13 cellular contexts compared by ENCODE assay signal in the genomic region with DNA sequence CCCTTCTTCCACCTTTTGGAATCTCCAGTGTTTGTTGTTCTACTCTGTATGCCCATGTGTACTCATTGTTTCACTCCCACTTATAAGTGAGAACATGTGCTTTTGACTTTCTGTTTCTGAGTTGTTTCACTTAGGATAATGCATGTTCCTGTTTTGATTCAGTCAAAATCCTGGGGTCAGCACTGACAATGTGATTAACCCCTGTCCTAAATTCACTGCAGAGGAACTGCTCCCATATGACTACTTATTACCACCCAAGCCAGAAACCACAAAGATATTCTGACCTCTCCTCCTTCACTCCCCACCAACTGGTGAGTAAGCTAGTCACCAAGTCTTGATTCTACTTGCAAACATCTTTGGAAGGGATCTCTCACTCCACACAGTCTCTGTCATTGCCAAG.
DNase-seq lines count a peak whose midpoint lies in the region; ATAC-seq and TF ChIP-seq lines count a peak whose summit lies in the region.
"Had no signal": no experiment of that assay in that cellular context is flagged by ENCODE, and none has a peak within 500 bp of the region (broad histone marks: within the 10 kb centered on the region; RNA-seq: fewer than 3 reads in every experiment).

No MANE protein-coding gene starts in this region.

- ATAC-seq in left lung (peak; percentile 66), HG03521 (IDR thresholded peaks at IDR 0.05; ENCODE audit: unreplicated experiment) (no peak)
- ATAC-seq: activated CD4-positive, CD25-positive, alpha-beta regulatory T cell treated with anti-CD3 and anti-CD28 coated beads, Interleukin-2, amount 50 U/mL, for 24 hours; left ventricle myocardium superior had no signal

- H3K36me3 ChIP-seq in mammary epithelial cell (ENCODE audit: insufficient read depth, low read length) (no peaks in the 10 kb centered on the region), left lung (no peaks in the 10 kb centered on the region)
- H3K36me3 ChIP-seq: spleen had no signal

- TF ChIP-seq CTCF in mammary epithelial cell (conservative IDR thresholded peaks at IDR 0.05 in 1 of 2, IDR thresholded peaks at IDR 0.05 in 1 of 2; ENCODE audit: extremely low read depth in 1 of 2, insufficient read depth in 1 of 2, low read depth in 1 of 2, low read length in 2 of 2), result no peak
- TF ChIP-seq CTCF in left lung (IDR thresholded peaks at IDR 0.05), result no peak

- H2AFZ ChIP-seq in mammary epithelial cell (ENCODE audit: low read depth, low read length), result no peak overlapping the region

- CTCF ChIA-PET in mammary epithelial cell (lab: Charles Lee; ENCODE audit: low non-redundant PET), result no interaction called here

- DNase-seq in A172 (ENCODE audit: low spot score), result peak; percentile 65
- DNase-seq in HT1080 (ENCODE audit: low read depth), result peak; percentile 74
- DNase-seq in mammary epithelial cell, result peak; percentile 73
- no peak for DNase-seq in left lung
- no peak for DNase-seq in dermis blood vessel endothelial cell
- no peak for DNase-seq in HPDE6-E6E7 (ENCODE audit: extremely low spot score)
- DNase-seq in SIG-M5 treated with dmso at 0.1 percent for 504 hours (lab: John Stamatoyannopoulos, UW; ENCODE audit: unreplicated experiment), result no peak
- DNase-seq: left ventricle myocardium superior, NCI-H1105 treated with DMSO at 0.1 percent for 48 hours, NCI-H2227 treated with DMSO at 0.1 percent for 48 hours, spleen had no signal

- no peaks in the 10 kb centered on the region for H3K27me3 ChIP-seq in mammary epithelial cell (ENCODE audit: insufficient read depth, low read length)
- no peaks in the 10 kb centered on the region for H3K27me3 ChIP-seq in left lung
- H3K27me3 ChIP-seq: spleen had no signal

- H3K4me3 ChIP-seq in mammary epithelial cell (replicated peaks in 1 of 3; ENCODE audit: insufficient read depth in 1 of 3, low read depth in 2 of 3, low read length in 3 of 3), result no peak overlapping the region
- no peak overlapping the region for H3K4me3 ChIP-seq in left lung
- H3K4me3 ChIP-seq: spleen had no signal

- no peak overlapping the region for H3K9ac ChIP-seq in mammary epithelial cell (ENCODE audit: insufficient read depth, low read length)

- H3K4me2 ChIP-seq in mammary epithelial cell (ENCODE audit: insufficient read depth, low read depth, low read length), result no peak overlapping the region

- no peaks in the 10 kb centered on the region for H3K79me2 ChIP-seq in mammary epithelial cell (ENCODE audit: insufficient read depth, low read length)

- dilution Hi-C loops in mammary epithelial cell (cut with HindIII; ENCODE audit: low sequenced_read_pairs), result no loop called here

- in situ Hi-C loops in mammary epithelial cell (cut with MboI; ENCODE audit: low sequenced_read_pairs in 2 of 2), result no loop called here

- BruUV-seq in mammary epithelial cell (replicated peaks; lab: Mats Ljungman, UMichigan), result no TSS peak

- peaks cover 21% of the 10 kb centered on the region for H3K9me3 ChIP-seq in mammary epithelial cell (replicated peaks; ENCODE audit: insufficient read depth, low read length)
- H3K9me3 ChIP-seq in left lung, result peaks cover 0 to 16% of the 10 kb centered on the region in 2 donors

- H4K20me1 ChIP-seq in mammary epithelial cell (ENCODE audit: insufficient read depth, low read length), result no peaks in the 10 kb centered on the region

- H3K4me1 ChIP-seq in mammary epithelial cell (ENCODE audit: insufficient read depth, low read length) (peaks cover 7% of the 10 kb centered on the region), left lung (no peaks in the 10 kb centered on the region)
- H3K4me1 ChIP-seq: spleen had no signal

- intact Hi-C loops in mammary epithelial cell (cut with micrococcal nuclease), result no loop called here
- intact Hi-C loops in left lung (cut with DNase I), result no loop called here

- no peak overlapping the region for H3K27ac ChIP-seq in mammary epithelial cell (ENCODE audit: insufficient read depth, low read depth, low read length)
- H3K27ac ChIP-seq in left lung, result no peak overlapping the region
- H3K27ac ChIP-seq: spleen had no signal

Comparison
In these comparisons a context has a peak if more than half of its experiments do, and no peak if none do; other contexts are left out.
1. DNase-seq: peak in A172 (single experiment), HT1080 (single experiment) and mammary epithelial cell (single experiment); none in left lung (0 of 2), dermis blood vessel endothelial cell (single experiment), HPDE6-E6E7 (single experiment) and SIG-M5 treated with dmso at 0.1 percent for 504 hours (single experiment).